In genomic region chr6:26352315-26352714, GRCh38 we compare ENCODE assay signal across 3 cellular contexts.
TF ChIP-seq lines count a peak whose summit lies in the region.

No MANE protein-coding gene starts in this region.

TF ChIP-seq in SK-N-SH, 30 proteins besides CTCF, POLR2A, EP300 and RAD21:
- TF ChIP-seq RFX5 (IDR thresholded peaks at IDR 0.05; ENCODE audit: low read length) (no peak), CHD2 (IDR thresholded peaks at IDR 0.05; ENCODE audit: low read length, partially characterized antibody) (no peak), TEAD4 (IDR thresholded peaks at IDR 0.05; ENCODE audit: borderline replicate concordance, insufficient read depth) (no peak), GABPA (IDR thresholded peaks at IDR 0.05; ENCODE audit: low read depth) (no peak), FOSL2 (IDR thresholded peaks at IDR 0.05; ENCODE audit: borderline replicate concordance, low read depth) (no peak), USF2 (IDR thresholded peaks at IDR 0.05; ENCODE audit: borderline replicate concordance, low read depth, low read length) (no peak), TAF1 (IDR thresholded peaks at IDR 0.05; ENCODE audit: borderline replicate concordance, low read depth, low read length) (no peak), GATA2 (CRISPR knock-in tag; IDR thresholded peaks at IDR 0.05) (no peak), POLR2AphosphoS5 (IDR thresholded peaks at IDR 0.05; ENCODE audit: low read depth, low read length) (no peak), YY1 (IDR thresholded peaks at IDR 0.05; ENCODE audit: low read depth) (no peak), JUND (IDR thresholded peaks at IDR 0.05) (no peak), MXI1 (IDR thresholded peaks at IDR 0.05; ENCODE audit: low read depth, low read length) (no peak), REST (IDR thresholded peaks at IDR 0.05; ENCODE audit: low read depth, low read length) (no peak), EZH2phosphoT487 (IDR thresholded peaks at IDR 0.05; ENCODE audit: borderline replicate concordance, low read depth) (no peak), NRF1 (IDR thresholded peaks at IDR 0.05; ENCODE audit: low read depth, low read length) (no peak), MEF2A (IDR thresholded peaks at IDR 0.05; ENCODE audit: borderline replicate concordance, low read depth) (no peak), FOXM1 (IDR thresholded peaks at IDR 0.05; ENCODE audit: low read depth) (no peak)

TF ChIP-seq in SK-N-SH treated with all-trans-retinoic acid at 6 μM for 48 hours, 23 proteins besides CTCF, POLR2A, EP300 and RAD21:
- TF ChIP-seq PPARA (CRISPR knock-in tag; IDR thresholded peaks at IDR 0.05; ENCODE audit: borderline replicate concordance) (no peak), TOX (CRISPR knock-in tag; IDR thresholded peaks at IDR 0.05; ENCODE audit: borderline replicate concordance) (no peak), RARB (CRISPR knock-in tag; IDR thresholded peaks at IDR 0.05) (no peak), TCF4 (CRISPR knock-in tag; IDR thresholded peaks at IDR 0.05; ENCODE audit: borderline replicate concordance) (no peak), BACH2 (CRISPR knock-in tag; IDR thresholded peaks at IDR 0.05; ENCODE audit: borderline replicate concordance) (no peak), ZFP3 (CRISPR knock-in tag; IDR thresholded peaks at IDR 0.05) (no peak)
TF ChIP-seq in SK-N-SH treated with all-trans-retinoic acid at 6 μM for 48 hours: peak in this region for 0.

TF ChIP-seq in endothelial cell of umbilical vein, 7 proteins besides CTCF, POLR2A, EP300 and RAD21:
- no peak for TF ChIP-seq EZH2 (IDR thresholded peaks at IDR 0.05; ENCODE audit: borderline replicate concordance, low read depth, low read length, severe bottlenecking)
- no peak for TF ChIP-seq MAX (IDR thresholded peaks at IDR 0.05; ENCODE audit: insufficient read depth, insufficient read length)
- no peak for TF ChIP-seq GATA2 (IDR thresholded peaks at IDR 0.05; ENCODE audit: insufficient read depth, insufficient read length, low read depth, low read length)
- TF ChIP-seq POLR2AphosphoS5 (IDR thresholded peaks at IDR 0.05; ENCODE audit: insufficient read depth, low read depth, low read length) = no peak
- no peak for TF ChIP-seq FOS (IDR thresholded peaks at IDR 0.05; ENCODE audit: borderline replicate concordance, insufficient read depth, low read length)
- TF ChIP-seq MYC (IDR thresholded peaks at IDR 0.05; ENCODE audit: low read depth, low read length) = no peak
- TF ChIP-seq JUN (IDR thresholded peaks at IDR 0.05; ENCODE audit: borderline replicate concordance, insufficient read depth, insufficient read length, low read depth) = no peak
